12 cellular contexts compared by ENCODE assay signal in genomic region chr14:87131879-87132278, GRCh38.
DNase-seq lines count a peak whose midpoint lies in the region; ATAC-seq and TF ChIP-seq lines count a peak whose summit lies in the region.
"Had no signal": no experiment of that assay in that cellular context is flagged by ENCODE, and none has a peak within 500 bp of the region (broad histone marks: within the 10 kb centered on the region; RNA-seq: fewer than 3 reads in every experiment).

No MANE protein-coding gene starts in this region.

- H3K27me3 ChIP-seq in mammary epithelial cell (ENCODE audit: insufficient read depth, low read length), result no peaks in the 10 kb centered on the region
- H3K27me3 ChIP-seq: body of pancreas, right atrium auricular region had no signal

- CTCF ChIA-PET in mammary epithelial cell (lab: Charles Lee; ENCODE audit: low non-redundant PET), result interaction anchor here (0.6 kb wide), 1 partner anchor 742 kb away, joined by 6 read pairs; no protein-coding TSS in a partner anchor

- H3K9me3 ChIP-seq in mammary epithelial cell (replicated peaks; ENCODE audit: insufficient read depth, low read length) (no peaks in the 10 kb centered on the region), mucosa of descending colon (peaks cover 50% of the 10 kb centered on the region)
- H3K9me3 ChIP-seq: body of pancreas, right atrium auricular region had no signal

- no peak overlapping the region for H3K27ac ChIP-seq in mammary epithelial cell (ENCODE audit: insufficient read depth, low read depth, low read length)
- H3K27ac ChIP-seq: body of pancreas, right atrium auricular region had no signal

- H3K36me3 ChIP-seq in mammary epithelial cell (ENCODE audit: insufficient read depth, low read length), result no peaks in the 10 kb centered on the region
- H3K36me3 ChIP-seq in mucosa of descending colon (ENCODE audit: low read depth), result no peaks in the 10 kb centered on the region
- H3K36me3 ChIP-seq: right atrium auricular region had no signal

- H3K4me3 ChIP-seq in mammary epithelial cell (replicated peaks in 1 of 3; ENCODE audit: insufficient read depth in 1 of 3, low read depth in 2 of 3, low read length in 3 of 3) (no peak overlapping the region), mucosa of descending colon (no peak overlapping the region)
- H3K4me3 ChIP-seq: body of pancreas, right atrium auricular region had no signal

- intact Hi-C loops in mammary epithelial cell (cut with micrococcal nuclease), result loop anchor here (5.0 to 10.0 kb wide), 4 partner anchors 80 to 733 kb away; no protein-coding TSS in a partner anchor
- intact Hi-C loops in mucosa of descending colon (cut with DNase I, micrococcal nuclease), result no loop called here

- H3K9me3 Mint-ChIP-seq in mesothelial cell of epicardium, result no peaks in the 10 kb centered on the region

- 5% methylated on average over 5 of the region's 5 CpGs for WGBS in mammary epithelial cell (ENCODE audit: low coverage, missing lambda C conversion rate)

- ATAC-seq in mucosa of descending colon, result no peak
- no peak for ATAC-seq in HG02938 (IDR thresholded peaks at IDR 0.05; ENCODE audit: unreplicated experiment)
- ATAC-seq: body of pancreas had no signal

- H4K20me1 ChIP-seq in mammary epithelial cell (ENCODE audit: insufficient read depth, low read length), result no peaks in the 10 kb centered on the region

- DNase-seq in Daoy (ENCODE audit: low read depth) (peak; percentile 42), NCI-H345 treated with DMSO at 0.1 percent for 48 hours (lab: John Stamatoyannopoulos, UW; ENCODE audit: unreplicated experiment) (peak; percentile 24), mammary epithelial cell (peak; percentile 91), mesothelial cell of epicardium (ENCODE audit: low spot score in 2 of 2, unreplicated experiment in 2 of 2) (no peak), mucosa of descending colon (no peak), NOMO-1 treated with dmso at 0.1 percent for 144 hours (lab: John Stamatoyannopoulos, UW; ENCODE audit: unreplicated experiment) (no peak), G401 (ENCODE audit: low spot score) (no peak)
- DNase-seq: activated T-cell treated with anti-CD3 and anti-CD28 coated beads for 4 hours; body of pancreas; CD4-positive, alpha-beta memory T cell had no signal

- TF ChIP-seq CTCF in mammary epithelial cell (conservative IDR thresholded peaks at IDR 0.05 in 1 of 2, IDR thresholded peaks at IDR 0.05 in 1 of 2; ENCODE audit: extremely low read depth in 1 of 2, insufficient read depth in 1 of 2, low read depth in 1 of 2, low read length in 2 of 2), result no peak
- TF ChIP-seq CTCF in mesothelial cell of epicardium (IDR thresholded peaks at IDR 0.05; ENCODE audit: unreplicated experiment), result no peak
- no peak for TF ChIP-seq CTCF in mucosa of descending colon (IDR thresholded peaks at IDR 0.05)

- H3K36me3 Mint-ChIP-seq in mesothelial cell of epicardium, result no peaks in the 10 kb centered on the region
- H3K36me3 Mint-ChIP-seq: CD4-positive, alpha-beta memory T cell had no signal

- no peak overlapping the region for H2AFZ ChIP-seq in mammary epithelial cell (ENCODE audit: low read depth, low read length)

- no peaks in the 10 kb centered on the region for H3K27me3 Mint-ChIP-seq in mesothelial cell of epicardium (ENCODE audit: low read depth)
- H3K27me3 Mint-ChIP-seq: CD4-positive, alpha-beta memory T cell had no signal

- no peaks in the 10 kb centered on the region for H3K79me2 ChIP-seq in mammary epithelial cell (ENCODE audit: insufficient read depth, low read length)

- BruUV-seq in mammary epithelial cell (replicated peaks; lab: Mats Ljungman, UMichigan), result no TSS peak

- in situ Hi-C loops in mammary epithelial cell (cut with MboI; ENCODE audit: low sequenced_read_pairs in 2 of 2), result no loop called here
- in situ Hi-C loops in G401 (cut with HindIII; ENCODE audit: low sequenced_read_pairs), result no loop called here

- H3K4me1 ChIP-seq in mammary epithelial cell (ENCODE audit: insufficient read depth, low read length) (peaks cover 32% of the 10 kb centered on the region), mucosa of descending colon (ENCODE audit: low read depth) (no peaks in the 10 kb centered on the region)
- H3K4me1 ChIP-seq: body of pancreas, right atrium auricular region had no signal

- peak overlapping the region; percentile 32 for H3K4me2 ChIP-seq in mammary epithelial cell (ENCODE audit: insufficient read depth, low read depth, low read length)

- dilution Hi-C loops in mammary epithelial cell (cut with HindIII; ENCODE audit: low sequenced_read_pairs), result no loop called here

- H3K4me3 Mint-ChIP-seq in mesothelial cell of epicardium, result no peak overlapping the region
- H3K4me3 Mint-ChIP-seq: CD4-positive, alpha-beta memory T cell had no signal

- H3K9ac ChIP-seq in mammary epithelial cell (ENCODE audit: insufficient read depth, low read length), result no peak overlapping the region

- peak overlapping the region; percentile 1 for H3K27ac Mint-ChIP-seq in mesothelial cell of epicardium

- peaks cover 29% of the 10 kb centered on the region for H3K4me1 Mint-ChIP-seq in mesothelial cell of epicardium
- H3K4me1 Mint-ChIP-seq: CD4-positive, alpha-beta memory T cell had no signal

Comparison
In these comparisons a context has a peak if more than half of its experiments do, and no peak if none do; other contexts are left out.
1. DNase-seq: peak in Daoy (single experiment), NCI-H345 treated with DMSO at 0.1 percent for 48 hours (single experiment) and mammary epithelial cell (single experiment); none in mesothelial cell of epicardium (0 of 2), mucosa of descending colon (0 of 3), NOMO-1 treated with dmso at 0.1 percent for 144 hours (single experiment) and G401 (single experiment).